1 cellular context compared by ENCODE assay signal in genomic region chr15:85692873-85693272, GRCh38.
A peak's percentile ranks its signal among the peaks of the same experiment; 100 is the strongest.
TF ChIP-seq lines count a peak whose summit lies in the region.

No MANE protein-coding gene starts in this region.

TF ChIP-seq in GM12878, 131 proteins besides CTCF, POLR2A, EP300 and RAD21 (continued from another document):
- TF ChIP-seq RELA (IDR thresholded peaks at IDR 0.05; ENCODE audit: borderline replicate concordance, partially characterized antibody) (no peak), ZNF24 (IDR thresholded peaks at IDR 0.05) (0 out of 2 replicates have a peak, but pooled peaks have one; percentile 20)
